14 cellular contexts compared by ENCODE assay signal in the genomic region with DNA sequence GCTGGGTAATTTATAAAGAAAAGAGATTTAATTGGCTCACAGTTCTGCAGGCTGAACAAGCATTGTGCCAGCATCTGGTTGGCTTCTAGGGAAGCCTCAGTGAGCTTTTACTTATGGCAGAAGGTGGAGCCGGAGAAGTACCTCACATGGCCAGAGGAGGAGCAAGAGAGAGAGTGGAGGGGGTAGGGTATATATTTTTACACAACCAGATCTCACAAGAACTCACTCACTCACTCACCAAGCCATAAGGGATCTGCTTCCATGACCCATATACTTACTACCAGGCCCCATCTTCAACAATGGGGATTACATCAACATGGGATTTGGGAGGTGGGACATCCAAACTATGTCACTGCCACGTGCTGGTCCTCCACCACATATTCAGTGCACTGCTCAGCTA.
DNase-seq lines count a peak whose midpoint lies in the region; ATAC-seq, FAIRE-seq and TF ChIP-seq lines count a peak whose summit lies in the region.
"Had no signal": no experiment of that assay in that cellular context is flagged by ENCODE, and none has a peak within 500 bp of the region (broad histone marks: within the 10 kb centered on the region; RNA-seq: fewer than 3 reads in every experiment).

No MANE protein-coding gene starts in this region.

- RAD21 ChIA-PET in GM12878 (lab: Charles Lee; ENCODE audit: unreplicated experiment): no interaction called here

- in situ Hi-C loops in GM12878 (cut with MboI): no loop called here

- ATAC-seq in GM12878: no peak
- no peak for ATAC-seq in upper lobe of right lung
- no peak for ATAC-seq in GM19467 (IDR thresholded peaks at IDR 0.05; ENCODE audit: unreplicated experiment)

- H3K36me3 ChIP-seq in GM12878 (ENCODE audit: control insufficient read depth in 2 of 2, insufficient read depth in 2 of 2, low read length in 1 of 2) (no peaks in the 10 kb centered on the region), upper lobe of right lung (no peaks in the 10 kb centered on the region)
- H3K36me3 ChIP-seq: sigmoid colon, vagina had no signal

- no peaks in the 10 kb centered on the region for H3K36me3 Mint-ChIP-seq in activated CD4-positive, alpha-beta T cell treated with anti-CD3 and anti-CD28 coated beads, Interleukin-2, amount 10 ng/mL, durations not matched to agents 24 days and 14 days (ENCODE audit: low read depth)
- H3K36me3 Mint-ChIP-seq in neural crest cell (ENCODE audit: low read depth): no peaks in the 10 kb centered on the region

- peaks cover 17% of the 10 kb centered on the region for H3K27me3 Mint-ChIP-seq in activated CD4-positive, alpha-beta T cell treated with anti-CD3 and anti-CD28 coated beads, Interleukin-2, amount 10 ng/mL, durations not matched to agents 24 days and 14 days
- H3K27me3 Mint-ChIP-seq in neural crest cell (ENCODE audit: low read depth): peaks cover 29% of the 10 kb centered on the region

- no peak for FAIRE-seq in GM12878 (lab: Jason Lieb, UNC)
- FAIRE-seq: RCC 7860 had no signal

- H3K9me3 Mint-ChIP-seq in activated CD4-positive, alpha-beta T cell treated with anti-CD3 and anti-CD28 coated beads, Interleukin-2, amount 10 ng/mL, durations not matched to agents 24 days and 14 days: peaks cover 4% of the 10 kb centered on the region
- peaks cover 8% of the 10 kb centered on the region for H3K9me3 Mint-ChIP-seq in neural crest cell
- H3K9me3 Mint-ChIP-seq: nephron had no signal

- CTCF ChIA-PET in GM12878 (lab: Yijun Ruan, JAX): interaction anchor here (1.4 kb wide), 1 partner anchor 42 kb away, joined by 3 read pairs; no protein-coding TSS in a partner anchor

- no peak overlapping the region for H2AFZ ChIP-seq in GM12878 (ENCODE audit: control insufficient read depth, low read depth, low read length)

- POLR2A ChIA-PET in GM12878 (lab: Charles Lee): no interaction called here

- no peaks in the 10 kb centered on the region for H3K79me2 ChIP-seq in GM12878 (ENCODE audit: control insufficient read depth, insufficient read depth, low read length)

- no TSS peak for BruUV-seq in GM12878 (replicated peaks; lab: Mats Ljungman, UMichigan)

- H4K20me1 ChIP-seq in GM12878 (ENCODE audit: control insufficient read depth, insufficient read depth): no peaks in the 10 kb centered on the region

- H3K4me1 Mint-ChIP-seq in activated CD4-positive, alpha-beta T cell treated with anti-CD3 and anti-CD28 coated beads, Interleukin-2, amount 10 ng/mL, durations not matched to agents 24 days and 14 days: peaks cover 1% of the 10 kb centered on the region
- no peaks in the 10 kb centered on the region for H3K4me1 Mint-ChIP-seq in neural crest cell
- H3K4me1 Mint-ChIP-seq: nephron had no signal

- H3K4me3 ChIP-seq in GM12878: no peak overlapping the region
- no peak overlapping the region for H3K4me3 ChIP-seq in upper lobe of right lung
- H3K4me3 ChIP-seq: sigmoid colon, vagina had no signal

- H3K9me3 ChIP-seq in GM12878 (replicated peaks; ENCODE audit: control insufficient read depth, insufficient read depth, low read length) (no peaks in the 10 kb centered on the region), upper lobe of right lung (no peaks in the 10 kb centered on the region)
- H3K9me3 ChIP-seq: sigmoid colon, vagina had no signal

- DNase-seq in activated CD4-positive, alpha-beta T cell treated with anti-CD3 and anti-CD28 coated beads, Interleukin-2, amount 10 ng/mL, durations not matched to agents 24 days and 14 days: peak; percentile 52
- DNase-seq in activated CD4-positive, alpha-beta T cell treated with anti-CD3 and anti-CD28 coated beads, Interleukin-2, amount 50 U/mL, for 4 hours: no peak
- peak; percentile 4 to 21 for DNase-seq in Kasumi-1 (lab: John Stamatoyannopoulos, UW)
- DNase-seq in GM12878 (ENCODE audit: low read depth, low spot score): no peak
- DNase-seq in neural crest cell (ENCODE audit: low read depth, low spot score): no peak
- no peak for DNase-seq in posterior cingulate gyrus
- DNase-seq in upper lobe of right lung: no peak
- DNase-seq: activated naive CD4-positive, alpha-beta T cell treated with Interleukin-2 at 50 U/mL for 16 hours; sigmoid colon; stimulated activated naive CD4-positive, alpha-beta T cell had no signal

- H3K4me1 ChIP-seq in GM12878 (ENCODE audit: control insufficient read depth, insufficient read depth, low read length): no peaks in the 10 kb centered on the region
- no peaks in the 10 kb centered on the region for H3K4me1 ChIP-seq in upper lobe of right lung
- H3K4me1 ChIP-seq: vagina had no signal

- H3K27me3 ChIP-seq in GM12878 (replicated peaks in 1 of 2; ENCODE audit: control insufficient read depth in 2 of 2, insufficient read depth in 2 of 2, low read length in 1 of 2) (peaks cover 0 to 3% of the 10 kb centered on the region in 2 experiments; a peak in 1 of 4 replicates), upper lobe of right lung (peaks cover 5% of the 10 kb centered on the region)
- H3K27me3 ChIP-seq: sigmoid colon, vagina had no signal

- no peak overlapping the region for H3K4me3 Mint-ChIP-seq in activated CD4-positive, alpha-beta T cell treated with anti-CD3 and anti-CD28 coated beads, Interleukin-2, amount 10 ng/mL, durations not matched to agents 24 days and 14 days
- H3K4me3 Mint-ChIP-seq in neural crest cell: no peak overlapping the region
- H3K4me3 Mint-ChIP-seq: nephron had no signal

- no peak for TF ChIP-seq RAD21 in GM12878 (IDR thresholded peaks at IDR 0.05; ENCODE audit: insufficient read depth, low read depth, low read length)

- TF ChIP-seq EP300 in GM12878 (IDR thresholded peaks at IDR 0.05; ENCODE audit: borderline replicate concordance in 1 of 2, control insufficient read depth in 1 of 2, low read depth in 2 of 2, low read length in 2 of 2): no peak

- intact Hi-C loops in activated CD4-positive, alpha-beta T cell treated with anti-CD3 and anti-CD28 coated beads, Interleukin-2, amount 10 ng/mL, durations not matched to agents 24 days and 14 days (cut with micrococcal nuclease): no loop called here
- intact Hi-C loops in GM12878 (cut with micrococcal nuclease; ENCODE audit: unreplicated experiment) (no loop called here), posterior cingulate gyrus (cut with DNase I) (no loop called here), upper lobe of right lung (cut with DNase I) (no loop called here)

- WGBS in GM12878 (ENCODE audit: insufficient coverage, insufficient replicate concordance, low lambda C conversion rate, missing lambda C conversion rate): 40% methylated on average over 2 of the region's 2 CpGs

- no peak overlapping the region for H3K27ac Mint-ChIP-seq in activated CD4-positive, alpha-beta T cell treated with anti-CD3 and anti-CD28 coated beads, Interleukin-2, amount 10 ng/mL, durations not matched to agents 24 days and 14 days
- no peak overlapping the region for H3K27ac Mint-ChIP-seq in neural crest cell (ENCODE audit: unreplicated experiment)
- H3K27ac Mint-ChIP-seq: nephron had no signal

- H3K9ac ChIP-seq in GM12878 (ENCODE audit: control insufficient read depth, insufficient read depth, low read length): no peak overlapping the region

- H3K27ac ChIP-seq in GM12878 (ENCODE audit: control insufficient read depth, insufficient read depth) (no peak overlapping the region), upper lobe of right lung (no peak overlapping the region)
- H3K27ac ChIP-seq: sigmoid colon, vagina had no signal

- H3K4me2 ChIP-seq in GM12878 (ENCODE audit: control insufficient read depth, insufficient read depth): no peak overlapping the region

- no peak for TF ChIP-seq POLR2A in GM12878 (IDR thresholded peaks at IDR 0.05; ENCODE audit: low read depth, low read length)

- SMC1A ChIA-PET in GM12878 (lab: Charles Lee; ENCODE audit: uncharacterized antibody, unreplicated experiment): no interaction called here

- TF ChIP-seq CTCF in GM12878 (IDR thresholded peaks at IDR 0.05 in 2 of 3, conservative IDR thresholded peaks at IDR 0.05 in 1 of 3; ENCODE audit: control insufficient read depth in 2 of 3, extremely low read depth in 1 of 3, insufficient read depth in 1 of 3, low read depth in 3 of 3, low read length in 3 of 3) (peak in 2 of 3 experiments; percentile 16 to 38; a peak in 2 of 6 replicates), neural crest cell (conservative IDR thresholded peaks at IDR 0.05) (peak; percentile 39), upper lobe of right lung (IDR thresholded peaks at IDR 0.05) (no peak)

TF ChIP-seq in GM12878, 131 proteins besides CTCF, POLR2A, EP300 and RAD21:
- no peak for TF ChIP-seq SUPT20H (IDR thresholded peaks at IDR 0.05; ENCODE audit: borderline replicate concordance, control insufficient read depth, low read depth, low read length)
- TF ChIP-seq, protein P1, sequence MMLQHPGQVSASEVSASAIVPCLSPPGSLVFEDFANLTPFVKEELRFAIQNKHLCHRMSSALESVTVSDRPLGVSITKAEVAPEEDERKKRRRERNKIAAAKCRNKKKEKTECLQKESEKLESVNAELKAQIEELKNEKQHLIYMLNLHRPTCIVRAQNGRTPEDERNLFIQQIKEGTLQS (IDR thresholded peaks at IDR 0.05; ENCODE audit: borderline replicate concordance, extremely low read depth, low read depth, low read length): no peak
- no peak for TF ChIP-seq BCL11A (IDR thresholded peaks at IDR 0.05; ENCODE audit: low read depth, low read length)
- TF ChIP-seq ZNF274 (IDR thresholded peaks at IDR 0.05; ENCODE audit: insufficient read depth, insufficient read length): no peak
- no peak for TF ChIP-seq MYB (IDR thresholded peaks at IDR 0.05; ENCODE audit: borderline replicate concordance, low read depth, low read length)
- TF ChIP-seq MTA2 (IDR thresholded peaks at IDR 0.05; ENCODE audit: low read depth): no peak
- TF ChIP-seq RBBP5 (conservative IDR thresholded peaks at IDR 0.05): no peak
- TF ChIP-seq ZBED1 (IDR thresholded peaks at IDR 0.05; ENCODE audit: borderline replicate concordance): no peak

Comparison
In these comparisons a context has a peak if more than half of its experiments do, and no peak if none do; other contexts are left out.
1. DNase-seq: peak in activated CD4-positive, alpha-beta T cell treated with anti-CD3 and anti-CD28 coated beads, Interleukin-2, amount 10 ng/mL, durations not matched to agents 24 days and 14 days (single experiment) and Kasumi-1 (2 of 2); none in activated CD4-positive, alpha-beta T cell treated with anti-CD3 and anti-CD28 coated beads, Interleukin-2, amount 50 U/mL, for 4 hours (0 of 2), GM12878 (single experiment), neural crest cell (single experiment), posterior cingulate gyrus (0 of 10) and upper lobe of right lung (single experiment).